In the genomic region with DNA sequence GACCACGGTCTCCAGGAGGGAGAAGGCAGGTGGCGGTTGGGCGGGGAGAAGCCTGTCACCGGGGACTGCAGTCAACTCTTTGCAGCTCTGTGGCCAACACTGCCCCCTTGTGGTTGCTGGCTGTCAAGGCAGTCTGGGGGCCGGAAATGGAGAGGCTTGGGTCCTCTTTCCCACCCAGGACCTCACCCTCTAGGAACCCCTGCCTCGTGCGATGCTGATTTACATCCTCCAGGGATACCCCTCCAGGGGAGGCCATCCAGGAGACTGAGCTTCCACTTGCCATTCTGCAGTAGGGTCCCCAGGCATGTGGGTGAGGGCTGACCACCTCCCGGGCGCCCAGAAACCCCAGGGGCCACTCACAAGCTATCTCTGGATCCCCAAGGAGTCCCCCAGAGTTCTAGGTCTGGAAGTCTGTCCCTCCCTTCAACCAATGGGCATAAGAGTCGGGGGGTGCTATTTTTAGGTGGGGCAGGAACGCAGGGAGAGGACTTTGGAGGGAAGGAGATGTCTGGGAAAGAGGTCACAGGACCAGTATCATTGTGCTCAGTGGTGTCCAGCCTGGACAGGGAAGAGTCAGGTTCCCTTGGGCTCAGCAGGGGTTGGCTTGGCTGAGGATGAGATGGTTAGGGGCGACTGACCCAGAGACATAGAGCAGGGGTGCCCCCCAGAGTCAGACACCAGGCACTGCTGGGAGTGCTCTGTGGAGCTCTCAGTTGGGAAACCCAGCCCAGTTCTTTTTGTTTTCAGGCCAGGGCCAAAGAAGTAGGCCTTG, we compare ENCODE assay signal across 8 cellular contexts. TPM values are rescaled to one million over a fixed set of nuclear protein-coding genes. Genes with fewer than 3 reads are reported as not detected.
A peak's percentile ranks its signal among the peaks of the same experiment; 100 is the strongest.
DNase-seq lines count a peak whose midpoint lies in the region; ATAC-seq and TF ChIP-seq lines count a peak whose summit lies in the region.

No MANE protein-coding gene starts in this region.

- ATAC-seq in GM21576 (IDR thresholded peaks at IDR 0.05; ENCODE audit: unreplicated experiment): peak; percentile 70
- ATAC-seq in foreskin keratinocyte: peak; percentile 72

- H3K4me1 ChIP-seq in foreskin keratinocyte: no peaks in the 10 kb centered on the region
- peaks cover 1 to 24% (median 19%) of the 10 kb centered on the region in 5 donors for H3K4me1 ChIP-seq in subcutaneous abdominal adipose tissue (ENCODE audit: control insufficient read depth in 5 of 5, insufficient read depth in 5 of 5, low read length in 5 of 5)

- peak; percentile 82 for DNase-seq in Calu3
- no peak for DNase-seq in LNCaP clone FGC (ENCODE audit: low read depth)
- DNase-seq in RWPE1 (ENCODE audit: low spot score): peak; percentile 74
- peak; percentile 79 for DNase-seq in activated T-helper 9 cell treated with anti-CD3 and anti-CD28 coated beads, Interleukin-2, amount 50 U/mL, for 16 hours (ENCODE audit: low read depth)
- peak; percentile 13 to 35 for DNase-seq in foreskin keratinocyte
- DNase-seq in nucleus accumbens (lab: John Stamatoyannopoulos, UW): peak in 53 of 56 donors; percentile 43 to 90 (median 76)

- CTCF ChIA-PET in Calu3 (lab: Charles Lee): interaction anchor here (0.9 to 2.5 kb wide), 12 partner anchors 15 to 452 kb away, joined by 3 to 23 read pairs (median 4); a partner anchor contains a TSS
- CTCF ChIA-PET in RWPE1 (lab: Yijun Ruan, JAX): interaction anchor here (0.5 to 6.9 kb wide), 40 partner anchors 9 to 1273 kb away, joined by 3 to 180 read pairs (median 3); a partner anchor contains a TSS

- H3K36me3 Mint-ChIP-seq in Calu3 (ENCODE audit: insufficient read depth, unreplicated experiment): peaks cover 5% of the 10 kb centered on the region

- BruUV-seq in Calu3 (replicated peaks; lab: Mats Ljungman, UMichigan): no TSS peak

- no peak overlapping the region for H3K27ac Mint-ChIP-seq in Calu3 (ENCODE audit: unreplicated experiment)

- H3K27ac ChIP-seq in RWPE1 (peak overlapping the region; percentile 26; the same call in 1 of the 2 replicates), foreskin keratinocyte (no peak overlapping the region), subcutaneous abdominal adipose tissue (ENCODE audit: low read depth, low read length) (no peak overlapping the region)

- H3K27me3 Mint-ChIP-seq in Calu3 (ENCODE audit: unreplicated experiment): peaks cover 42% of the 10 kb centered on the region

- H3K27me3 ChIP-seq in foreskin keratinocyte (peaks cover 2% of the 10 kb centered on the region), subcutaneous abdominal adipose tissue (ENCODE audit: control insufficient read depth in 5 of 5, insufficient read depth in 4 of 5, low read length in 5 of 5) (no peaks in the 10 kb centered on the region)

- H3K4me1 Mint-ChIP-seq in Calu3 (ENCODE audit: low read depth, unreplicated experiment): peaks cover 6% of the 10 kb centered on the region

- intact Hi-C loops in Calu3 (cut with micrococcal nuclease; ENCODE audit: unreplicated experiment): loop anchor here (1.0 to 2.0 kb wide), 3 partner anchors 38 to 256 kb away; a partner anchor contains a TSS

- no peaks in the 10 kb centered on the region for H3K36me3 ChIP-seq in subcutaneous abdominal adipose tissue (ENCODE audit: control insufficient read depth in 5 of 5, insufficient read depth in 5 of 5, low read length in 5 of 5)

- no peak overlapping the region for H3K9ac ChIP-seq in subcutaneous abdominal adipose tissue (ENCODE audit: low read length in 5 of 5)

- H3K9me3 Mint-ChIP-seq in Calu3 (ENCODE audit: low read depth, unreplicated experiment): no peaks in the 10 kb centered on the region

- H3K9me3 ChIP-seq in subcutaneous abdominal adipose tissue (ENCODE audit: control insufficient read depth in 5 of 5, low read length in 5 of 5): no peaks in the 10 kb centered on the region

- TF ChIP-seq CTCF in Calu3 (IDR thresholded peaks at IDR 0.05; ENCODE audit: unreplicated experiment): peak; percentile 85
- peak; percentile 99 for TF ChIP-seq CTCF in LNCaP clone FGC (IDR thresholded peaks at IDR 0.05; ENCODE audit: control insufficient read depth, extremely low read depth, insufficient read depth)
- TF ChIP-seq CTCF in RWPE1 (conservative IDR thresholded peaks at IDR 0.05; ENCODE audit: low read depth): peak; percentile 90
- peak; percentile 92 for TF ChIP-seq CTCF in foreskin keratinocyte (conservative IDR thresholded peaks at IDR 0.05)

- POLR2A ChIA-PET in RWPE1 (lab: Yijun Ruan, JAX; ENCODE audit: low non-redundant PET): no interaction called here

- H3K4me3 ChIP-seq in LNCaP clone FGC (ENCODE audit: low read depth, low read length) (no peak overlapping the region), subcutaneous abdominal adipose tissue (ENCODE audit: low read depth in 1 of 5, low read length in 5 of 5) (peak overlapping the region; percentile 15 to 46 (median 34))

- H3K4me3 Mint-ChIP-seq in Calu3 (ENCODE audit: low read depth, unreplicated experiment): no peak overlapping the region

RNA-seq across cellular contexts. Expression of a gene that starts 7.1 kb away (rescaled TPM):
- total RNA-seq in Calu3 (2022) (not detected in 2 replicates), foreskin keratinocyte (0.18 TPM in 1 of 2 replicates, not detected in the other)
- polyA plus RNA-seq in foreskin keratinocyte: not detected in 2 replicates

RNA-seq across cellular contexts. Expression of a gene that starts 15.9 kb away (rescaled TPM):
- total RNA-seq in Calu3 (2022) (6.3 and 6.5 TPM in 2 replicates), foreskin keratinocyte (12.0 and 12.1 TPM in 2 replicates)
- polyA plus RNA-seq in foreskin keratinocyte: 5.4 and 6.1 TPM in 2 replicates

RNA-seq across cellular contexts. Expression of a gene that starts 23.0 kb away (rescaled TPM):
- total RNA-seq in Calu3 (2022): 1.3 and 1.5 TPM in 2 replicates
- total RNA-seq in foreskin keratinocyte: 0.32 and 0.82 TPM in 2 replicates
- polyA plus RNA-seq in foreskin keratinocyte: 0.16 and 0.48 TPM in 2 replicates

RNA-seq across cellular contexts. Expression of a gene that starts 38.7 kb away (rescaled TPM):
- total RNA-seq in Calu3 (2022): 9.0 and 9.6 TPM in 2 replicates
- total RNA-seq in foreskin keratinocyte: 5.2 and 6.5 TPM in 2 replicates
- polyA plus RNA-seq in foreskin keratinocyte: 2.4 and 2.6 TPM in 2 replicates

RNA-seq across cellular contexts. Expression of a gene that starts 48.8 kb away (rescaled TPM):
- total RNA-seq in Calu3 (2022) (4.3 and 4.5 TPM in 2 replicates), foreskin keratinocyte (3.4 and 4.6 TPM in 2 replicates)
- polyA plus RNA-seq in foreskin keratinocyte: 4.0 and 4.2 TPM in 2 replicates
